In genomic region chr17:59786536-59787319, GRCh38 we compare ENCODE assay signal across 8 cellular contexts.
DNase-seq lines count a peak whose midpoint lies in the region; FAIRE-seq and TF ChIP-seq lines count a peak whose summit lies in the region.

No MANE protein-coding gene starts in this region.

- H3K36me3 ChIP-seq in Karpas-422 (ENCODE audit: insufficient read depth, low read length), result no peaks in the 10 kb centered on the region

- POLR2A ChIA-PET in GM10248 (lab: Yijun Ruan, JAX), result interaction anchor here (0.6 to 1.1 kb wide), 6 partner anchors 10 to 59 kb away, joined by 3 to 9 read pairs (median 3); no protein-coding TSS in a partner anchor

- H3K9me3 Mint-ChIP-seq in brain, result no peaks in the 10 kb centered on the region

- H3K4me2 ChIP-seq in Karpas-422 (ENCODE audit: low read depth, low read length, poor library complexity, severe bottlenecking), result peak overlapping the region; percentile 48

- FAIRE-seq in islet of Langerhans (lab: Jason Lieb, UNC), result peak; percentile 85

- no peaks in the 10 kb centered on the region for H4K20me1 ChIP-seq in Karpas-422 (ENCODE audit: insufficient read depth, low read depth, low read length)

- peak overlapping the region; percentile 5; the same call in 1 of the 2 replicates for H2AFZ ChIP-seq in Karpas-422 (ENCODE audit: low read length)

- H3K36me3 Mint-ChIP-seq in brain, result peaks cover 17% of the 10 kb centered on the region

- peak overlapping the region; percentile 69 for H3K27ac ChIP-seq in Karpas-422 (ENCODE audit: low read length)

- H3K4me3 Mint-ChIP-seq in brain, result peak overlapping the region; percentile 34 to 60 (median 49)

- no peaks in the 10 kb centered on the region for H3K27me3 ChIP-seq in Karpas-422 (ENCODE audit: low read length)

- TF ChIP-seq CTCF in GM10248 (IDR thresholded peaks at IDR 0.05; ENCODE audit: control extremely low read depth, extremely low read depth, low read depth, missing control alignments), result no peak
- TF ChIP-seq CTCF in brain (conservative IDR thresholded peaks at IDR 0.05), result no peak

- H3K9ac ChIP-seq in Karpas-422 (ENCODE audit: low read length), result peak overlapping the region; percentile 38

- no peaks in the 10 kb centered on the region for H3K9me2 ChIP-seq in Karpas-422 (replicated peaks; ENCODE audit: insufficient read depth, low read length)

- H3K4me1 ChIP-seq in Karpas-422 (ENCODE audit: low read length), result peaks cover 44% of the 10 kb centered on the region

- H3K4me1 Mint-ChIP-seq in brain, result peaks cover 41% of the 10 kb centered on the region

- peak overlapping the region; percentile 84 to 99 (median 96) for H3K27ac Mint-ChIP-seq in brain

- CTCF ChIA-PET in GM10248 (lab: Yijun Ruan, JAX), result interaction anchor here (1.0 to 6.1 kb wide), 5 partner anchors 12 to 47 kb away, joined by 3 to 41 read pairs (median 12); no protein-coding TSS in a partner anchor

- peak overlapping the region; percentile 29 for H3K4me3 ChIP-seq in Karpas-422 (ENCODE audit: low read length)

- DNase-seq in GM10248 (ENCODE audit: extremely low spot score) (peak; percentile 78), H4 (ENCODE audit: low spot score) (peak; percentile 100), Karpas-422 (peak; percentile 68), T-helper 9 cell (peak; percentile 48), cortex of kidney (lab: John Stamatoyannopoulos, UW) (no peak)
- DNase-seq in stimulated activated CD4-positive, alpha-beta T cell treated with anti-CD3 and anti-CD28 coated beads, Interleukin-1b, Interleukin-23, amount 100 ng/mL, for 24 hours (ENCODE audit: low read depth in 4 of 4, low spot score in 1 of 4), result peak; percentile 36 to 65 (median 55)

- no peaks in the 10 kb centered on the region for H3K9me3 ChIP-seq in Karpas-422 (ENCODE audit: low read length)

- no peaks in the 10 kb centered on the region for H3K27me3 Mint-ChIP-seq in brain

- H3K79me2 ChIP-seq in Karpas-422 (ENCODE audit: low read length), result peaks cover 19% of the 10 kb centered on the region
